ENCODE assay signal across 1 cellular context in the genomic region with DNA sequence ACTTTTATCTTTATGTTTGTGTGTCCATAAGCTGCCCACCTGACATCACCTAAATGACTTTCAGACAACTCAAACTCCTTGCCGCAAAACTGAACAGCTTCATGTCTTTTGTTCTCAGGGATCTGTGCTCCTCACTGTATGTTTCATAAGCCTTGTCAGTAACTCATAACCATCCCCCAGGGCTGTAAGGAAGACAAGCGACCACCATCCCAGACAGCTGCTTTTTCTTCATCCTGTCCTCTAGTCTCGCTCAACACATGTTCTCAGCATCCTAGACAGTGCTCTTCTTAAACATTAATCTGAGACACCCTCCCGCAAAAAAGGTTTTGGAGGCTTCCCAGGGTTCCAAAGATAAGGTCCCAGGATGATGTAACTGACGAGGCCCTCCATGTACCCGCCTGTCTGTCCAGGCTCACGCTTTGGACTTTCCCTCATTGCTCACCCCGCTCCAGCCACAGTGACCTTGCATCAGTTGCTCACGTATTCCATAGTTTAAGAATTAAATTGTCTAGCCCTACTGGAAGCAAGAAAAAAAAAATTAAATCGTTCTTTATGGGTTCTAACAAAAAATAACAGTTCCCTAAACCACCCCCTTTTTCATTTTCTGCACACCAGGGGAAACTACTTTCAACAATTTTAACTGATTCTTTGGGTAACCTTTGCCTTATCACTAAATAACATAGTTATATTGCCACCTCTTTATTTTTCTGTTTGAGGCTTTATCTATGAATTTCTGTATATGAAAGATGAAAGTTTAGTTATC.
TF ChIP-seq lines count a peak whose summit lies in the region.

No MANE protein-coding gene starts in this region.

TF ChIP-seq in HepG2, 621 proteins besides CTCF, POLR2A, EP300 and RAD21 (continued from another document and continues in another):
- TF ChIP-seq, protein P1, sequence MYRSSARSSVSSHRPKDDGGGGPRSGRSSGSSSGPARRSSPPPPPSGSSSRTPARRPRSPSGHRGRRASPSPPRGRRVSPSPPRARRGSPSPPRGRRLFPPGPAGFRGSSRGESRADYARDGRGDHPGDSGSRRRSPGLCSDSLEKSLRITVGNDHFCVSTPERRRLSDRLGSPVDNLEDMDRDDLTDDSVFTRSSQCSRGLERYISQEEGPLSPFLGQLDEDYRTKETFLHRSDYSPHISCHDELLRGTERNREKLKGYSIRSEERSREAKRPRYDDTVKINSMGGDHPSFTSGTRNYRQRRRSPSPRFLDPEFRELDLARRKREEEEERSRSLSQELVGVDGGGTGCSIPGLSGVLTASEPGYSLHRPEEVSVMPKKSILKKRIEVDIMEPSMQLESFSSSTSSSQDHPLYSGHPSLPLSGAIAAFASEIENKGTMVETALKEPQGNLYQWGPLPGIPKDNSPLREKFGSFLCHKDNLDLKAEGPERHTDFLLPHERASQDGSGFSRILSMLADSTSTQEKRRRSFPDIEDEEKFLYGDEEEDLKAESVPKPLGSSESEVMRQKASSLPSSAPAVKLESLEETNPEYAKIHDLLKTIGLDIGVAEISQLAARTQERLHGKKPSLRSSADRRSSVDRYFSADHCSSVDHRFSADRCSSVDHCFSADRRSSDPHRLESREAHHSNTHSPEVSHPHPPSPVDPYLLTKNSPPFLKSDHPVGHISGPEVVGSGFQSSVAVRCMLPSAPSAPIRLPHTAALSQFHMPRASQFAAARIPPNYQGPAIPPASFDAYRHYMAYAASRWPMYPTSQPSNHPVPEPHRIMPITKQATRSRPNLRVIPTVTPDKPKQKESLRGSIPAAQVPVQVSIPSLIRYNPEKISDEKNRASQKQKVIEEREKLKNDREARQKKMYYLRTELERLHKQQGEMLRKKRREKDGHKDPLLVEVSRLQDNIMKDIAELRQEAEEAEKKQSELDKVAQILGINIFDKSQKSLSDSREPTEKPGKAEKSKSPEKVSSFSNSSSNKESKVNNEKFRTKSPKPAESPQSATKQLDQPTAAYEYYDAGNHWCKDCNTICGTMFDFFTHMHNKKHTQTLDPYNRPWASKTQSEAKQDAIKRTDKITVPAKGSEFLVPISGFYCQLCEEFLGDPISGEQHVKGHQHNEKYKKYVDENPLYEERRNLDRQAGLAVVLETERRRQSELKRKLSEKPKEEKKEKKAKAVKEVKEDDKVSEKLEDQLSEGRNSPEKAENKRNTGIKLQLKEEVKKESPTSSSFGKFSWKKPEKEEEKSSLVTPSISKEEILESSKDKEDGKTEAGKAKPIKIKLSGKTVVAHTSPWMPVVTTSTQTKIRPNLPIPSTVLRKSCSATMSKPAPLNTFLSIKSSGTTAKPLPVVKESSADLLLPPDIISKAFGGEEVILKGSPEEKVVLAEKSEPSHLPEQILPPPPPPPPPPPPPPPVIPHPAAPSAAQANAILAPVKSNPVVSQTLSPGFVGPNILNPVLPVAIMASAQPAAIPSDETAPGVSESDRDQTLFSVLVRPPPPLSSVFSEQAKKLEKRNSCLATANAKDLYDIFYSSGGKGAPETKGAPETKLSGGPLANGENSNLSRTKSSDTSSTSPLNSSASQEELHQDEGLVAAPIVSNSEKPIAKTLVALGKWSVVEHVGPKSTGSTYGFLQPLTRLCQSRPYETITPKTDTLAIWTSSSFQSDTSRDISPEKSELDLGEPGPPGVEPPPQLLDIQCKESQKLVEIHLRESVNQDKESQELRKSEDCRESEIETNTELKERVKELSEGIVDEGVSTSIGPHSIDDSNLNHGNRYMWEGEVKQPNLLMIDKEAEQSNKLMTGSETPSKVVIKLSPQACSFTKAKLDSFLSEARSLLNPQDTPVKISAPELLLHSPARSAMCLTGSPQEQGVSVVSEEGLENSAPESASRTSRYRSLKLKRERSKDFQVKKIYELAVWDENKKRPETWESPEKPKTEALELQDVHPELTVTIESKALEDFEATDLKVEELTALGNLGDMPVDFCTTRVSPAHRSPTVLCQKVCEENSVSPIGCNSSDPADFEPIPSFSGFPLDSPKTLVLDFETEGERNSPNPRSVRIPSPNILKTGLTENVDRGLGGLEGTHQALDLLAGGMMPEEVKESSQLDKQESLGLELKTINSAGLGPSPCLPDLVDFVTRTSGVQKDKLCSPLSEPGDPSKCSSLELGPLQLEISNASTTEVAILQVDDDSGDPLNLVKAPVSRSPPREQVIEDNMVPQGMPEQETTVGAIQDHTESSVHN (CRISPR knock-in tag; IDR thresholded peaks at IDR 0.05), result no peak
- TF ChIP-seq SRSF9 (IDR thresholded peaks at IDR 0.05; ENCODE audit: borderline replicate concordance, insufficient read depth, low read depth, low read length, poor library complexity, severe bottlenecking), result no peak
- TF ChIP-seq ZBTB7B (CRISPR knock-in tag; IDR thresholded peaks at IDR 0.05), result 0 out of 2 replicates have a peak, but pooled peaks have one; percentile 33
- TF ChIP-seq, protein P2, sequence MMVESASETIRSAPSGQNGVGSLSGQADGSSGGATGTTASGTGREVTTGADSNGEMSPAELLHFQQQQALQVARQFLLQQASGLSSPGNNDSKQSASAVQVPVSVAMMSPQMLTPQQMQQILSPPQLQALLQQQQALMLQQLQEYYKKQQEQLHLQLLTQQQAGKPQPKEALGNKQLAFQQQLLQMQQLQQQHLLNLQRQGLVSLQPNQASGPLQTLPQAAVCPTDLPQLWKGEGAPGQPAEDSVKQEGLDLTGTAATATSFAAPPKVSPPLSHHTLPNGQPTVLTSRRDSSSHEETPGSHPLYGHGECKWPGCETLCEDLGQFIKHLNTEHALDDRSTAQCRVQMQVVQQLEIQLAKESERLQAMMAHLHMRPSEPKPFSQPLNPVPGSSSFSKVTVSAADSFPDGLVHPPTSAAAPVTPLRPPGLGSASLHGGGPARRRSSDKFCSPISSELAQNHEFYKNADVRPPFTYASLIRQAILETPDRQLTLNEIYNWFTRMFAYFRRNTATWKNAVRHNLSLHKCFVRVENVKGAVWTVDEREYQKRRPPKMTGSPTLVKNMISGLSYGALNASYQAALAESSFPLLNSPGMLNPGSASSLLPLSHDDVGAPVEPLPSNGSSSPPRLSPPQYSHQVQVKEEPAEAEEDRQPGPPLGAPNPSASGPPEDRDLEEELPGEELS (CRISPR knock-in tag; IDR thresholded peaks at IDR 0.05), result no peak
- no peak for TF ChIP-seq ESRRA (CRISPR knock-in tag; IDR thresholded peaks at IDR 0.05; ENCODE audit: low read depth)
- TF ChIP-seq, protein P3, sequence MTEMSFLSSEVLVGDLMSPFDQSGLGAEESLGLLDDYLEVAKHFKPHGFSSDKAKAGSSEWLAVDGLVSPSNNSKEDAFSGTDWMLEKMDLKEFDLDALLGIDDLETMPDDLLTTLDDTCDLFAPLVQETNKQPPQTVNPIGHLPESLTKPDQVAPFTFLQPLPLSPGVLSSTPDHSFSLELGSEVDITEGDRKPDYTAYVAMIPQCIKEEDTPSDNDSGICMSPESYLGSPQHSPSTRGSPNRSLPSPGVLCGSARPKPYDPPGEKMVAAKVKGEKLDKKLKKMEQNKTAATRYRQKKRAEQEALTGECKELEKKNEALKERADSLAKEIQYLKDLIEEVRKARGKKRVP (CRISPR knock-in tag; IDR thresholded peaks at IDR 0.05), result peak in 1 of 2 experiments; percentile 82; a peak in 2 of 4 replicates
- no peak for TF ChIP-seq ZNF75D (CRISPR knock-in tag; IDR thresholded peaks at IDR 0.05; ENCODE audit: borderline replicate concordance)
- no peak for TF ChIP-seq ZC3H4 (CRISPR knock-in tag; IDR thresholded peaks at IDR 0.05; ENCODE audit: borderline replicate concordance)
- TF ChIP-seq KLF12 (CRISPR knock-in tag; IDR thresholded peaks at IDR 0.05; ENCODE audit: borderline replicate concordance), result no peak
- TF ChIP-seq HNRNPL (IDR thresholded peaks at IDR 0.05; ENCODE audit: low read depth, low read length), result no peak
- TF ChIP-seq, protein P4, sequence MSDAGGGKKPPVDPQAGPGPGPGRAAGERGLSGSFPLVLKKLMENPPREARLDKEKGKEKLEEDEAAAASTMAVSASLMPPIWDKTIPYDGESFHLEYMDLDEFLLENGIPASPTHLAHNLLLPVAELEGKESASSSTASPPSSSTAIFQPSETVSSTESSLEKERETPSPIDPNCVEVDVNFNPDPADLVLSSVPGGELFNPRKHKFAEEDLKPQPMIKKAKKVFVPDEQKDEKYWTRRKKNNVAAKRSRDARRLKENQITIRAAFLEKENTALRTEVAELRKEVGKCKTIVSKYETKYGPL (CRISPR knock-in tag; IDR thresholded peaks at IDR 0.05), result 0 out of 2 replicates have a peak, but pooled peaks have one; percentile 25
- no peak for TF ChIP-seq ZNF382 (CRISPR knock-in tag; IDR thresholded peaks at IDR 0.05; ENCODE audit: borderline replicate concordance)
- no peak for TF ChIP-seq ZNF451 (CRISPR knock-in tag; IDR thresholded peaks at IDR 0.05)
- TF ChIP-seq, protein P5, sequence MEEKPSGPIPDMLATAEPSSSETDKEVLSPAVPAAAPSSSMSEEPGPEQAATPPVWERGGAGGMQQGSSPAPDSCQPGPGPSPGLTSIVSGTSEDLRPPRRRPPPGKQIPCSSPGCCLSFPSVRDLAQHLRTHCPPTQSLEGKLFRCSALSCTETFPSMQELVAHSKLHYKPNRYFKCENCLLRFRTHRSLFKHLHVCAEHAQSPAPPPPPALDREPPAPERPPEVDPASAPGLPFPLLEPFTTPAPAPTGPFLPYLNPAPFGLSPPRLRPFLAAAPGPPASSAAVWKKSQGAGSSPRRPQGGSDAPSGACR (CRISPR knock-in tag; IDR thresholded peaks at IDR 0.05), result no peak
- no peak for TF ChIP-seq ZNF644 (CRISPR knock-in tag; IDR thresholded peaks at IDR 0.05; ENCODE audit: low read depth)
- no peak for TF ChIP-seq KLF16 (CRISPR knock-in tag; IDR thresholded peaks at IDR 0.05)
- TF ChIP-seq, protein P6, sequence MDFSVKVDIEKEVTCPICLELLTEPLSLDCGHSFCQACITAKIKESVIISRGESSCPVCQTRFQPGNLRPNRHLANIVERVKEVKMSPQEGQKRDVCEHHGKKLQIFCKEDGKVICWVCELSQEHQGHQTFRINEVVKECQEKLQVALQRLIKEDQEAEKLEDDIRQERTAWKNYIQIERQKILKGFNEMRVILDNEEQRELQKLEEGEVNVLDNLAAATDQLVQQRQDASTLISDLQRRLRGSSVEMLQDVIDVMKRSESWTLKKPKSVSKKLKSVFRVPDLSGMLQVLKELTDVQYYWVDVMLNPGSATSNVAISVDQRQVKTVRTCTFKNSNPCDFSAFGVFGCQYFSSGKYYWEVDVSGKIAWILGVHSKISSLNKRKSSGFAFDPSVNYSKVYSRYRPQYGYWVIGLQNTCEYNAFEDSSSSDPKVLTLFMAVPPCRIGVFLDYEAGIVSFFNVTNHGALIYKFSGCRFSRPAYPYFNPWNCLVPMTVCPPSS (IDR thresholded peaks at IDR 0.05), result no peak
- TF ChIP-seq, protein P7, sequence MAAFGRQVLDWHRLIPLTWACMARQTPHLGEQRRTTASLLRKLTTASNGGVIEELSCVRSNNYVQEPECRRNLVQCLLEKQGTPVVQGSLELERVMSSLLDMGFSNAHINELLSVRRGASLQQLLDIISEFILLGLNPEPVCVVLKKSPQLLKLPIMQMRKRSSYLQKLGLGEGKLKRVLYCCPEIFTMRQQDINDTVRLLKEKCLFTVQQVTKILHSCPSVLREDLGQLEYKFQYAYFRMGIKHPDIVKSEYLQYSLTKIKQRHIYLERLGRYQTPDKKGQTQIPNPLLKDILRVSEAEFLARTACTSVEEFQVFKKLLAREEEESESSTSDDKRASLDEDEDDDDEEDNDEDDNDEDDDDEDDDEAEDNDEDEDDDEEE (CRISPR knock-in tag; IDR thresholded peaks at IDR 0.05), result no peak
- TF ChIP-seq ZNF879 (CRISPR knock-in tag; IDR thresholded peaks at IDR 0.05), result no peak
- TF ChIP-seq RBAK (CRISPR knock-in tag; IDR thresholded peaks at IDR 0.05), result no peak
- TF ChIP-seq ZNF331 (CRISPR knock-in tag; IDR thresholded peaks at IDR 0.05), result 0 out of 2 replicates have a peak, but pooled peaks have one; percentile 17
- TF ChIP-seq RARA (CRISPR knock-in tag; IDR thresholded peaks at IDR 0.05), result peak; percentile 67
- TF ChIP-seq POLR2AphosphoS5 (IDR thresholded peaks at IDR 0.05; ENCODE audit: low read depth, low read length), result no peak
- TF ChIP-seq ZNF460 (CRISPR knock-in tag; IDR thresholded peaks at IDR 0.05; ENCODE audit: borderline replicate concordance), result no peak
- no peak for TF ChIP-seq ZFP62 (CRISPR knock-in tag; IDR thresholded peaks at IDR 0.05)
- TF ChIP-seq, protein P8, sequence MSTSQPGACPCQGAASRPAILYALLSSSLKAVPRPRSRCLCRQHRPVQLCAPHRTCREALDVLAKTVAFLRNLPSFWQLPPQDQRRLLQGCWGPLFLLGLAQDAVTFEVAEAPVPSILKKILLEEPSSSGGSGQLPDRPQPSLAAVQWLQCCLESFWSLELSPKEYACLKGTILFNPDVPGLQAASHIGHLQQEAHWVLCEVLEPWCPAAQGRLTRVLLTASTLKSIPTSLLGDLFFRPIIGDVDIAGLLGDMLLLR (CRISPR knock-in tag; IDR thresholded peaks at IDR 0.05), result no peak
- TF ChIP-seq, protein P9, sequence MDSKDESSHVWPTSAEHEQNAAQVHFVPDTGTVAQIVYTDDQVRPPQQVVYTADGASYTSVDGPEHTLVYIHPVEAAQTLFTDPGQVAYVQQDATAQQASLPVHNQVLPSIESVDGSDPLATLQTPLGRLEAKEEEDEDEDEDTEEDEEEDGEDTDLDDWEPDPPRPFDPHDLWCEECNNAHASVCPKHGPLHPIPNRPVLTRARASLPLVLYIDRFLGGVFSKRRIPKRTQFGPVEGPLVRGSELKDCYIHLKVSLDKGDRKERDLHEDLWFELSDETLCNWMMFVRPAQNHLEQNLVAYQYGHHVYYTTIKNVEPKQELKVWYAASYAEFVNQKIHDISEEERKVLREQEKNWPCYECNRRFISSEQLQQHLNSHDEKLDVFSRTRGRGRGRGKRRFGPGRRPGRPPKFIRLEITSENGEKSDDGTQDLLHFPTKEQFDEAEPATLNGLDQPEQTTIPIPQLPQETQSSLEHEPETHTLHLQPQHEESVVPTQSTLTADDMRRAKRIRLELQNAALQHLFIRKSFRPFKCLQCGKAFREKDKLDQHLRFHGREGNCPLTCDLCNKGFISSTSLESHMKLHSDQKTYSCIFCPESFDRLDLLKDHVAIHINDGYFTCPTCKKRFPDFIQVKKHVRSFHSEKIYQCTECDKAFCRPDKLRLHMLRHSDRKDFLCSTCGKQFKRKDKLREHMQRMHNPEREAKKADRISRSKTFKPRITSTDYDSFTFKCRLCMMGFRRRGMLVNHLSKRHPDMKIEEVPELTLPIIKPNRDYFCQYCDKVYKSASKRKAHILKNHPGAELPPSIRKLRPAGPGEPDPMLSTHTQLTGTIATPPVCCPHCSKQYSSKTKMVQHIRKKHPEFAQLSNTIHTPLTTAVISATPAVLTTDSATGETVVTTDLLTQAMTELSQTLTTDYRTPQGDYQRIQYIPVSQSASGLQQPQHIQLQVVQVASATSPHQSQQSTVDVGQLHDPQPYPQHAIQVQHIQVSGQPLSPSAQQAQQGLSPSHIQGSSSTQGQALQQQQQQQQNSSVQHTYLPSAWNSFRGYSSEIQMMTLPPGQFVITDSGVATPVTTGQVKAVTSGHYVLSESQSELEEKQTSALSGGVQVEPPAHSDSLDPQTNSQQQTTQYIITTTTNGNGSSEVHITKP (CRISPR knock-in tag; IDR thresholded peaks at IDR 0.05; ENCODE audit: low read depth), result no peak
- TF ChIP-seq CHCHD3 (CRISPR knock-in tag; IDR thresholded peaks at IDR 0.05), result no peak
- TF ChIP-seq RNF2 (conservative IDR thresholded peaks at IDR 0.05; ENCODE audit: low read depth), result no peak
- TF ChIP-seq RELA (CRISPR knock-in tag; IDR thresholded peaks at IDR 0.05), result no peak
- no peak for TF ChIP-seq ZBTB20 (CRISPR knock-in tag; IDR thresholded peaks at IDR 0.05; ENCODE audit: borderline replicate concordance, low read depth)
